31 cellular contexts compared by ENCODE assay signal in genomic region chr6:22231616-22232015, GRCh38.
A peak's percentile ranks its signal among the peaks of the same experiment; 100 is the strongest.
DNase-seq lines count a peak whose midpoint lies in the region; FAIRE-seq and TF ChIP-seq lines count a peak whose summit lies in the region.
"Had no signal": no experiment of that assay in that cellular context is flagged by ENCODE, and none has a peak within 500 bp of the region (broad histone marks: within the 10 kb centered on the region; RNA-seq: fewer than 3 reads in every experiment).

No MANE protein-coding gene starts in this region.

- CTCF ChIA-PET in MCF 10A (lab: Yijun Ruan, JAX) = no interaction called here

- WGBS in small intestine, 3 donors = 81 to 87% (median 85%) methylated on average over 4 of the region's 4 CpGs

- H3K36me3 ChIP-seq in breast epithelium (no peaks in the 10 kb centered on the region), kidney epithelial cell (ENCODE audit: control insufficient read depth, insufficient read depth, low read length) (no peaks in the 10 kb centered on the region), small intestine (ENCODE audit: control insufficient read depth in 2 of 2, insufficient read depth in 2 of 2, low read length in 2 of 2) (no peaks in the 10 kb centered on the region)
- H3K36me3 ChIP-seq: lower lobe of right lung, neural progenitor cell, tibial nerve had no signal

- H3K4me1 ChIP-seq in breast epithelium (no peaks in the 10 kb centered on the region), small intestine (ENCODE audit: control insufficient read depth in 2 of 2, insufficient read depth in 1 of 2, low read depth in 1 of 2, low read length in 1 of 2) (no peaks in the 10 kb centered on the region)
- H3K4me1 ChIP-seq: neural progenitor cell, tibial nerve had no signal

- no peak for FAIRE-seq in small intestine (lab: Jason Lieb, UNC)
- FAIRE-seq: G401.6, K562 had no signal

- H3K27me3 Mint-ChIP-seq in MCF 10A (ENCODE audit: insufficient read depth, unreplicated experiment) = no peaks in the 10 kb centered on the region
- H3K27me3 Mint-ChIP-seq: CD4-positive, alpha-beta T cell; progenitor cell of endocrine pancreas had no signal

- intact Hi-C loops in MCF 10A (cut with micrococcal nuclease) (no loop called here), breast epithelium (cut with DNase I; ENCODE audit: low total_unique reads) (no loop called here)

- no peaks in the 10 kb centered on the region for H3K9me3 Mint-ChIP-seq in MCF 10A (ENCODE audit: unreplicated experiment)
- H3K9me3 Mint-ChIP-seq: CD4-positive, alpha-beta T cell had no signal

- no TSS peak for BruUV-seq in MCF 10A (replicated peaks; lab: Mats Ljungman, UMichigan)

- in situ Hi-C loops in astrocyte of the cerebellum (cut with HindIII; ENCODE audit: low sequenced_read_pairs) = no loop called here

- peak overlapping the region; percentile 51 for H3K27ac Mint-ChIP-seq in MCF 10A (ENCODE audit: low read depth, unreplicated experiment)
- H3K27ac Mint-ChIP-seq: activated naive CD4-positive, alpha-beta T cell treated with anti-CD3 and anti-CD28 coated beads for 36 hours; CD4-positive, alpha-beta T cell; HFFc6; neural progenitor cell; progenitor cell of endocrine pancreas had no signal

- no peak for TF ChIP-seq POLR2A in breast epithelium (IDR thresholded peaks at IDR 0.05)

- H3K27ac ChIP-seq in breast epithelium (no peak overlapping the region), small intestine (ENCODE audit: low read depth in 1 of 2, low read length in 1 of 2) (no peak overlapping the region)
- H3K27ac ChIP-seq: 22Rv1, lower lobe of right lung, neural progenitor cell, SK-N-MC, tibial nerve had no signal

- no peak for TF ChIP-seq CTCF in MCF 10A (IDR thresholded peaks at IDR 0.05; ENCODE audit: unreplicated experiment)
- no peak for TF ChIP-seq CTCF in breast epithelium (IDR thresholded peaks at IDR 0.05)
- TF ChIP-seq CTCF in astrocyte of the cerebellum (IDR thresholded peaks at IDR 0.05; ENCODE audit: low read depth, low read length, missing control alignments) = no peak
- TF ChIP-seq CTCF in kidney epithelial cell (IDR thresholded peaks at IDR 0.05; ENCODE audit: insufficient read depth, low read length, poor library complexity, severe bottlenecking) = no peak

- POLR2A ChIA-PET in MCF 10A (lab: Yijun Ruan, JAX) = interaction anchor here (1.3 kb wide), 1 partner anchor 10 kb away, joined by 3 read pairs; no protein-coding TSS in a partner anchor

- DNase-seq in MCF 10A (ENCODE audit: unreplicated experiment) = peak; percentile 50
- DNase-seq in breast epithelium (ENCODE audit: low spot score in 2 of 2) = no peak
- DNase-seq in astrocyte of the cerebellum (ENCODE audit: low read depth) = peak; percentile 26
- DNase-seq in kidney epithelial cell (ENCODE audit: low read depth) = peak; percentile 63
- no peak for DNase-seq in DMS 273 treated with DMSO at 0.1 percent for 48 hours (lab: John Stamatoyannopoulos, UW)
- no peak for DNase-seq in small intestine
- no peak for DNase-seq in NCI-H2196 treated with DMSO at 0.1 percent for 48 hours (lab: John Stamatoyannopoulos, UW; ENCODE audit: unreplicated experiment)
- no peak for DNase-seq in HCEC 1CT
- DNase-seq: activated CD4-positive, alpha-beta T cell treated with anti-CD3 and anti-CD28 coated beads for 48 hours; activated naive CD4-positive, alpha-beta T cell treated with anti-CD3 and anti-CD28 coated beads for 36 hours; activated T-cell treated with anti-CD3 and anti-CD28 coated beads, Interleukin-2, amount 50 U/mL, for 48 hours; amygdala; CD4-positive, alpha-beta T cell; cerebellar nuclear complex; foreskin melanocyte; HFFc6; hippocampal formation; lower lobe of right lung; NCI-H1436 treated with DMSO at 0.1 percent for 48 hours; NCI-H2171; NCI-H524 treated with DMSO at 0.1 percent for 48 hours; RPMI8226; stimulated activated CD8-positive, alpha-beta memory T cell treated with anti-CD3 and anti-CD28 coated beads, Interleukin-4, amount 100 ng/mL, for 48 hours; T-helper 2 cell had no signal

- H3K27me3 ChIP-seq in breast epithelium (no peaks in the 10 kb centered on the region), kidney epithelial cell (ENCODE audit: control insufficient read depth, insufficient read depth, low read length) (no peaks in the 10 kb centered on the region), small intestine (ENCODE audit: control insufficient read depth in 2 of 2, insufficient read depth in 2 of 2, low read length in 2 of 2) (no peaks in the 10 kb centered on the region)
- H3K27me3 ChIP-seq: neural progenitor cell, tibial nerve had no signal

- H3K4me3 ChIP-seq in breast epithelium (no peak overlapping the region), astrocyte of the cerebellum (ENCODE audit: low read depth, low read length) (no peak overlapping the region), kidney epithelial cell (ENCODE audit: low read depth, low read length) (no peak overlapping the region), small intestine (ENCODE audit: low read depth in 1 of 2, low read length in 2 of 2) (no peak overlapping the region)
- H3K4me3 ChIP-seq: K562, lower lobe of right lung, neural progenitor cell, SK-N-MC, tibial nerve had no signal

- H3K4me3 Mint-ChIP-seq in MCF 10A (ENCODE audit: unreplicated experiment) = no peak overlapping the region
- H3K4me3 Mint-ChIP-seq: activated naive CD4-positive, alpha-beta T cell treated with anti-CD3 and anti-CD28 coated beads for 36 hours; CD4-positive, alpha-beta T cell; HFFc6; neural progenitor cell had no signal

- H3K9me3 ChIP-seq in breast epithelium = no peaks in the 10 kb centered on the region
- no peaks in the 10 kb centered on the region for H3K9me3 ChIP-seq in small intestine (ENCODE audit: control insufficient read depth, low read depth)
- H3K9me3 ChIP-seq: lower lobe of right lung, tibial nerve had no signal

- H3K4me1 Mint-ChIP-seq in MCF 10A (ENCODE audit: insufficient read depth, unreplicated experiment) = peaks cover 20% of the 10 kb centered on the region

- H3K36me3 Mint-ChIP-seq in MCF 10A (ENCODE audit: insufficient read depth, unreplicated experiment) = peaks cover 2% of the 10 kb centered on the region
- H3K36me3 Mint-ChIP-seq: neural progenitor cell had no signal

Comparison
In these comparisons a context has a peak if more than half of its experiments do, and no peak if none do; other contexts are left out.
1. DNase-seq: peak in MCF 10A (single experiment), astrocyte of the cerebellum (single experiment) and kidney epithelial cell (single experiment); none in breast epithelium (0 of 2), DMS 273 treated with DMSO at 0.1 percent for 48 hours (single experiment), small intestine (single experiment), NCI-H2196 treated with DMSO at 0.1 percent for 48 hours (single experiment) and HCEC 1CT (single experiment).